ENCODE assay signal across 8 cellular contexts in the genomic region with DNA sequence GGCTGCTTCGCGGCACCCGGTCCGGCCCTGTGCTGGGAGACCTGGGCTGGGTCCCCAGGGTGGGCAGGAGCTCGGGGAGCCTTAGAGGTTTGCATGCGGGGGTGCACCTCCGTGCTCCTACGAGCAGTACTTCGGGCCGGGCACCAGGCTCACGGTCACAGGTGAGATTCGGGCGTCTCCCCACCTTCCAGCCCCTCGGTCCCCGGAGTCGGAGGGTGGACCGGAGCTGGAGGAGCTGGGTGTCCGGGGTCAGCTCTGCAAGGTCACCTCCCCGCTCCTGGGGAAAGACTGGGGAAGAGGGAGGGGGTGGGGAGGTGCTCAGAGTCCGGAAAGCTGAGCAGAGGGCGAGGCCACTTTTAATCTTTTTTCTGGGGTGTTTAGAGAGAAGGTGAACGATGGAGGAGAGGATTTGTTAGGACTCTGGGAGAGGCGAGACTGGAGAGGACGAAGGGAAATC. TPM values are rescaled to one million over a fixed set of nuclear protein-coding genes. Genes with fewer than 3 reads are reported as not detected.
DNase-seq lines count a peak whose midpoint lies in the region; ATAC-seq and TF ChIP-seq lines count a peak whose summit lies in the region.

No MANE protein-coding gene starts in this region.

- in situ Hi-C loops in GM13977 (cut with MboI; ENCODE audit: low pct_unique_long_range_greater_than_20kb, low sequenced_read_pairs, unreplicated experiment), result no loop called here

- H3K36me3 Mint-ChIP-seq in activated CD4-positive, alpha-beta memory T cell treated with anti-CD3 and anti-CD28 coated beads, Interleukin-2, amount 10 ng/mL, durations not matched to agents 7 days and 5 days (ENCODE audit: low read depth), result peaks cover 84% of the 10 kb centered on the region
- peaks cover 76% of the 10 kb centered on the region for H3K36me3 Mint-ChIP-seq in stimulated activated naive CD8-positive, alpha-beta T cell treated with anti-CD3 and anti-CD28 coated beads, Interleukin-15, Interleukin-2, amounts not matched to agents 100 ng/mL and 50 ng/mL, for 24 hours (ENCODE audit: low read depth)

- peak overlapping the region; percentile 89 for H3K27ac Mint-ChIP-seq in activated CD4-positive, alpha-beta memory T cell treated with anti-CD3 and anti-CD28 coated beads, Interleukin-2, amount 10 ng/mL, durations not matched to agents 7 days and 5 days
- peak overlapping the region; percentile 100 for H3K27ac Mint-ChIP-seq in stimulated activated naive CD8-positive, alpha-beta T cell treated with anti-CD3 and anti-CD28 coated beads, Interleukin-15, Interleukin-2, amounts not matched to agents 100 ng/mL and 50 ng/mL, for 24 hours

- H3K9me3 Mint-ChIP-seq in activated CD4-positive, alpha-beta memory T cell treated with anti-CD3 and anti-CD28 coated beads, Interleukin-2, amount 10 ng/mL, durations not matched to agents 7 days and 5 days, result no peaks in the 10 kb centered on the region
- H3K9me3 Mint-ChIP-seq in stimulated activated naive CD8-positive, alpha-beta T cell treated with anti-CD3 and anti-CD28 coated beads, Interleukin-15, Interleukin-2, amounts not matched to agents 100 ng/mL and 50 ng/mL, for 24 hours, result no peaks in the 10 kb centered on the region

- H3K27me3 ChIP-seq in iPS-15b (ENCODE audit: control insufficient read depth, insufficient read depth, low read length), result peaks cover 98% of the 10 kb centered on the region

- no peaks in the 10 kb centered on the region for H3K27me3 Mint-ChIP-seq in activated CD4-positive, alpha-beta memory T cell treated with anti-CD3 and anti-CD28 coated beads, Interleukin-2, amount 10 ng/mL, durations not matched to agents 7 days and 5 days
- no peaks in the 10 kb centered on the region for H3K27me3 Mint-ChIP-seq in stimulated activated naive CD8-positive, alpha-beta T cell treated with anti-CD3 and anti-CD28 coated beads, Interleukin-15, Interleukin-2, amounts not matched to agents 100 ng/mL and 50 ng/mL, for 24 hours

- H3K4me3 ChIP-seq in GM12875 (ENCODE audit: low read depth, low read length) (peak overlapping the region; percentile 88), iPS-15b (ENCODE audit: low read depth, low read length) (peak overlapping the region; percentile 64)

- no peak for DNase-seq in activated CD4-positive, alpha-beta memory T cell treated with anti-CD3 and anti-CD28 coated beads, Interleukin-2, amount 10 ng/mL, durations not matched to agents 7 days and 5 days
- DNase-seq in GM13977 (ENCODE audit: low spot score) (no peak), SHP77 (lab: John Stamatoyannopoulos, UW) (no peak)
- DNase-seq in effector CD4-positive, alpha-beta T cell, result no peak

- H3K4me3 Mint-ChIP-seq in activated CD4-positive, alpha-beta memory T cell treated with anti-CD3 and anti-CD28 coated beads, Interleukin-2, amount 10 ng/mL, durations not matched to agents 7 days and 5 days, result peak overlapping the region; percentile 99
- peak overlapping the region; percentile 98 for H3K4me3 Mint-ChIP-seq in stimulated activated naive CD8-positive, alpha-beta T cell treated with anti-CD3 and anti-CD28 coated beads, Interleukin-15, Interleukin-2, amounts not matched to agents 100 ng/mL and 50 ng/mL, for 24 hours

- POLR2A ChIA-PET in activated CD4-positive, alpha-beta memory T cell treated with anti-CD3 and anti-CD28 coated beads, Interleukin-2, amount 10 ng/mL, durations not matched to agents 7 days and 5 days (lab: Charles Lee), result interaction anchor here (0.7 to 25.8 kb wide), 27 partner anchors 5 to 583 kb away, joined by 3 to 2273 read pairs (median 5); a partner anchor contains a TSS

- no peak overlapping the region for H3K9ac ChIP-seq in iPS-15b (ENCODE audit: low read depth, low read length)

- no peaks in the 10 kb centered on the region for H3K9me3 ChIP-seq in iPS-15b (ENCODE audit: control insufficient read depth, insufficient read depth, low read length)

- TF ChIP-seq CTCF in GM12875 (IDR thresholded peaks at IDR 0.05; ENCODE audit: borderline replicate concordance, insufficient read depth, low read depth, low read length) (no peak), GM13977 (IDR thresholded peaks at IDR 0.05; ENCODE audit: extremely low read depth, insufficient read depth, missing control alignments) (no peak)

- CTCF ChIA-PET in activated CD4-positive, alpha-beta memory T cell treated with anti-CD3 and anti-CD28 coated beads, Interleukin-2, amount 10 ng/mL, durations not matched to agents 7 days and 5 days (lab: Charles Lee), result interaction anchor here (1.1 to 5.7 kb wide), 9 partner anchors 8 to 312 kb away, joined by 3 to 150 read pairs (median 3); no protein-coding TSS in a partner anchor

- peak; percentile 25 for ATAC-seq in HG02610 (IDR thresholded peaks at IDR 0.05; ENCODE audit: unreplicated experiment)

- peaks cover 4% of the 10 kb centered on the region for H3K36me3 ChIP-seq in iPS-15b (ENCODE audit: control insufficient read depth, insufficient read depth, low read length)

- peaks cover 71% of the 10 kb centered on the region for H3K4me1 Mint-ChIP-seq in activated CD4-positive, alpha-beta memory T cell treated with anti-CD3 and anti-CD28 coated beads, Interleukin-2, amount 10 ng/mL, durations not matched to agents 7 days and 5 days
- H3K4me1 Mint-ChIP-seq in stimulated activated naive CD8-positive, alpha-beta T cell treated with anti-CD3 and anti-CD28 coated beads, Interleukin-15, Interleukin-2, amounts not matched to agents 100 ng/mL and 50 ng/mL, for 24 hours (ENCODE audit: low read depth), result peaks cover 72% of the 10 kb centered on the region

- H3K4me1 ChIP-seq in iPS-15b (ENCODE audit: control insufficient read depth, insufficient read depth, low read length), result peaks cover 26% of the 10 kb centered on the region

RNA-seq across cellular contexts. Expression of a gene that starts 26.6 kb away (rescaled TPM):
- not detected for total RNA-seq in activated CD4-positive, alpha-beta memory T cell treated with anti-CD3 and anti-CD28 coated beads, Interleukin-2, amount 10 ng/mL, durations not matched to agents 7 days and 5 days

RNA-seq across cellular contexts. Expression of a gene that starts 48.1 kb away (rescaled TPM):
- total RNA-seq in activated CD4-positive, alpha-beta memory T cell treated with anti-CD3 and anti-CD28 coated beads, Interleukin-2, amount 10 ng/mL, durations not matched to agents 7 days and 5 days, result not detected

RNA-seq across cellular contexts. Expression of a gene that starts 57.5 kb away (rescaled TPM):
- total RNA-seq in activated CD4-positive, alpha-beta memory T cell treated with anti-CD3 and anti-CD28 coated beads, Interleukin-2, amount 10 ng/mL, durations not matched to agents 7 days and 5 days, result 1 to 10 TPM; 5.7 to 7.0 TPM
